ENCODE assay signal across 5 cellular contexts in genomic region chr1:93239862-93240261, GRCh38.
"Had no signal": no experiment of that assay in that cellular context is flagged by ENCODE, and none has a peak within 500 bp of the region (broad histone marks: within the 10 kb centered on the region; RNA-seq: fewer than 3 reads in every experiment).

No MANE protein-coding gene starts in this region.

- ATAC-seq: GM23338, HepG2 had no signal

- H3K4me3 ChIP-seq: GM23338 had no signal

- DNase-seq: H9, HCEC 1CT, KBM-7 had no signal
